In the genomic region with DNA sequence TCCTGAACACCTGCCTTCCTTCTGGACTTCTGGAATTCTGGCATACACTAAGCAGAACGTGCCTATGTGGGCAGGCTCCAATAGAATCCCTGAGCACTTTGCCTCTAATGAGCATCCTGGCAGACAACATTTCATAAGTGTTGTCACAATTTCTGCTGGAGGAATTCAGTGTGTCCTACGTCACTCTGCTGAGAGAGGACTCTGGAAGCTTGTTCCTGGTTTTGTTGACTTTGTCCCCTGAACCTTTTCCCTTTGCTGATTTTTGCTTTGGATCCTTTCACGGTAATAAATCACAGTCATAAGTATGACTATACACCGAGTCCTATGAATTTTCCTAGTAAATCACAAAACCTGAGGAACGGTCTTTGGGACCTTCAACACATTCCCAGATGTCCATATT, we compare ENCODE assay signal across 8 cellular contexts. TPM values are rescaled to one million over a fixed set of nuclear protein-coding genes. Genes with fewer than 3 reads are reported as not detected.
"Had no signal": no experiment of that assay in that cellular context is flagged by ENCODE, and none has a peak within 500 bp of the region (broad histone marks: within the 10 kb centered on the region; RNA-seq: fewer than 3 reads in every experiment).

No MANE protein-coding gene starts in this region.

- H3K4me2 ChIP-seq: GM23338 had no signal

- H3K4me3 ChIP-seq: GM23338, K562 had no signal

- H3K27ac ChIP-seq: HL-60 had no signal

- H2AFZ ChIP-seq: GM23338 had no signal

- FAIRE-seq: H1, H54, K562 had no signal

- ATAC-seq: GM23338, K562 had no signal

- DNase-seq: H9, HCEC 1CT, IMR-90 had no signal

RNA-seq across cellular contexts. Expression of a gene that starts 43.2 kb away (rescaled TPM):
- total RNA-seq: IMR-90 had no signal
- polyA plus RNA-seq: IMR-90 had no signal
